ENCODE assay signal across 8 cellular contexts in genomic region chr19:35495107-35496064, GRCh38. TPM values are rescaled to one million over a fixed set of nuclear protein-coding genes. Genes with fewer than 3 reads are reported as not detected.
DNase-seq lines count a peak whose midpoint lies in the region; ATAC-seq, FAIRE-seq and TF ChIP-seq lines count a peak whose summit lies in the region.

No MANE protein-coding gene starts in this region.

- intact Hi-C loops in pancreas (cut with DNase I) = loop anchor here in 1 of 3 donors (5.0 kb wide), 1 partner anchor 143 kb away; no protein-coding TSS in a partner anchor

- H3K36me3 ChIP-seq in pancreas (peaks cover 0 to 11% (median 2%) of the 10 kb centered on the region in 3 donors), tibial nerve (no peaks in the 10 kb centered on the region)

- H3K9me3 ChIP-seq in pancreas = no peaks in the 10 kb centered on the region
- no peaks in the 10 kb centered on the region for H3K9me3 ChIP-seq in tibial nerve

- POLR2A ChIA-PET in RWPE1 (lab: Yijun Ruan, JAX; ENCODE audit: low non-redundant PET) = interaction anchor here (0.6 kb wide), 1 partner anchor 9 kb away, joined by 3 read pairs; no protein-coding TSS in a partner anchor

- TF ChIP-seq POLR2A in tibial nerve (IDR thresholded peaks at IDR 0.05) = no peak

- no peak for FAIRE-seq in pancreas (lab: Jason Lieb, UNC)

- CTCF ChIA-PET in RWPE1 (lab: Yijun Ruan, JAX) = interaction anchor here (0.6 to 1.9 kb wide), 22 partner anchors 9 to 885 kb away, joined by 3 to 23 read pairs (median 5); partner anchors contain the start of genes DMKN and FFAR3

- H3K27me3 ChIP-seq in pancreas (no peaks in the 10 kb centered on the region), tibial nerve (peaks cover 0 to 21% of the 10 kb centered on the region in 2 donors)

- DNase-seq in DMS114 treated with DMSO at 0.1 percent for 48 hours (lab: John Stamatoyannopoulos, UW; ENCODE audit: unreplicated experiment) (peak; percentile 41), RWPE1 (ENCODE audit: low spot score) (peak; percentile 79), foreskin melanocyte (peak; percentile 46), pancreas (peak; percentile 47 to 86 (median 76)), tibial nerve (ENCODE audit: low spot score in 2 of 2) (peak in 1 of 2 donors; percentile 48)
- DNase-seq in activated effector memory CD4-positive, alpha-beta T cell treated with anti-CD3 and anti-CD28 coated beads, Interleukin-2, amount 50 U/mL, for 16 hours = peak; percentile 90

- ATAC-seq in HG03521 (IDR thresholded peaks at IDR 0.05; ENCODE audit: unreplicated experiment) = peak; percentile 46
- ATAC-seq in pancreas = peak; percentile 90 to 99 (median 96)
- ATAC-seq in GM18870 (IDR thresholded peaks at IDR 0.05; ENCODE audit: unreplicated experiment) = no peak

- H3K4me3 ChIP-seq in pancreas (no peak overlapping the region), tibial nerve (no peak overlapping the region)

- H3K4me1 ChIP-seq in pancreas (no peaks in the 10 kb centered on the region), tibial nerve (peaks cover 0 to 7% (median 2%) of the 10 kb centered on the region in 4 donors)

- 22 to 28% methylated on average over 30 of the region's 30 CpGs for WGBS in pancreas, 2 donors
- WGBS in tibial nerve, 2 donors = 20 to 29% methylated on average over 21 to 28 of the region's 30 CpGs

- no peak overlapping the region for H3K27ac ChIP-seq in RWPE1
- no peak overlapping the region for H3K27ac ChIP-seq in pancreas
- H3K27ac ChIP-seq in tibial nerve = no peak overlapping the region

- peak; percentile 90 for TF ChIP-seq CTCF in RWPE1 (conservative IDR thresholded peaks at IDR 0.05; ENCODE audit: low read depth)
- peak; percentile 98 to 99 (median 98) for TF ChIP-seq CTCF in pancreas (IDR thresholded peaks at IDR 0.05)
- TF ChIP-seq CTCF in tibial nerve (IDR thresholded peaks at IDR 0.05) = peak; percentile 92 to 99 (median 96)

- no peak for TF ChIP-seq EP300 in tibial nerve (IDR thresholded peaks at IDR 0.05)

RNA-seq across cellular contexts. Expression of gene KRTDAP, which starts 5.1 kb away (rescaled TPM):
- total RNA-seq in pancreas (1 to 10 TPM in 1 of 6 donors, under 1 TPM in 1, not detected in 4; 0.35 to 1.1 TPM), tibial nerve (not detected)
- polyA plus RNA-seq in pancreas = 1 to 10 TPM; 1.4 to 2.0 TPM

RNA-seq across cellular contexts. Expression of gene DMKN, which starts 18.1 kb away (rescaled TPM):
- total RNA-seq in pancreas (10 to 100 TPM; 48.5 to 86.7 (median 60.0) TPM), tibial nerve (10 to 100 TPM in 3 of 4 donors, 1 to 10 TPM in 1; 8.2 to 33.5 (median 26.5) TPM)
- 100 to 1,000 TPM; 133 to 197 TPM for polyA plus RNA-seq in pancreas

RNA-seq across cellular contexts. Expression of gene SBSN, which starts 32.7 kb away (rescaled TPM):
- not detected for total RNA-seq in pancreas
- under 1 TPM; 0.15 to 0.16 TPM for polyA plus RNA-seq in pancreas
- not detected for total RNA-seq in tibial nerve

RNA-seq across cellular contexts. Expression of gene GAPDHS, which starts 37.9 kb away (rescaled TPM):
- total RNA-seq in pancreas (not detected), tibial nerve (not detected)
- not detected for polyA plus RNA-seq in pancreas

RNA-seq across cellular contexts. Expression of gene FFAR2, which starts 47.3 kb away (rescaled TPM):
- total RNA-seq in pancreas (under 1 TPM in 4 of 6 donors, not detected in 2; 0.20 to 0.95 (median 0.35) TPM), tibial nerve (under 1 TPM in 1 of 4 donors, not detected in 3; 0.22 TPM)
- polyA plus RNA-seq in pancreas = 1 to 10 TPM in 1 of 2 donors, under 1 TPM in 1; 0.30 to 2.5 TPM
